Comparison of ENCODE assay signal across 8 cellular contexts in the genomic region with DNA sequence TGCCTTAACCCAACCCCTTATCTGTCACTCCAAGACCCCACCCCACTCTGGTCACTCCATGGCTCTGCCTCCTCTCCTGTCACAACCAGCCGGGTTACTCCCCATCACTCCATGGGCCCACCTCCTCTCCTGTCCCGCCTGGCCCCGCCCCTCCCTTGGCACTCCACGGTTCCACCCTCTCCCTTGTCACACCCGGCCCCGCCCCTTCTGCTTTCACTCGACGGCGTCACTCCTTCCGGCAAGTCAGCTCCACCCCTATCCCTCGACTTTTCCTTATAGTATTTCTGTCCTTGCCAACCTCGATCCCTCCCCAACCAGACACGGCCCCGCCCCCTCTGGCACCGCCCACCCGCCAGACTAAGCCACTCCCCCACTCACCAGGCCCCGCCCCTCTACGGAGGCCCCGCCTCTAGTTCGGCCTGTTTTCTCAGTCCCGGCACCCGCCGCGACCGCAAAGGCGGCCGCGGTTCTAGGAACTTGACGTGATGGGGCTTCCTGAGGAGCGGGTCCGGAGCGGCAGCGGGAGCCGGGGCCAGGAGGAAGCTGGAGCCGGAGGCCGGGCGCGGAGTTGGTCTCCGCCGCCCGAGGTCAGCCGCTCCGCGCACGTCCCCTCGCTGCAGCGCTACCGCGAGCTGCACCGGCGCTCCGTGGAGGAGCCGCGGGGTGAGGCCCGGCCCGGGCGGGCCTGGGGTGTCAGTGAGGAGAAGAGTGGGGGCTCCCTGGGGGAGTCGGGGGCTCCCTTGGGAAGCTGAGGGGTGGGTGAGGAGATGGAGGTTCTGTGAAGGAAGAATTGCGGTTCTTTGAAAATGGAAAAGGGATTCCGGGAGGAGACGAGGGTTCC. TPM values are rescaled to one million over a fixed set of nuclear protein-coding genes. Genes with fewer than 3 reads are reported as not detected.
DNase-seq lines count a peak whose midpoint lies in the region; ATAC-seq, FAIRE-seq and TF ChIP-seq lines count a peak whose summit lies in the region.

Gene ACSS2, plus strand, starts transcription at position 452 of the 841 bp plus-strand sequence. Its CDS starts 34 bp downstream, at position 486.

- H3K27me3 ChIP-seq in bronchial epithelial cell (ENCODE audit: control insufficient read depth, insufficient read depth, low read length) (peaks cover 2% of the 10 kb centered on the region), small intestine (ENCODE audit: control insufficient read depth in 2 of 2, insufficient read depth in 2 of 2, low read length in 2 of 2) (no peaks in the 10 kb centered on the region)

- 0 to 1% (median 1%) methylated on average over 60 to 61 of the region's 61 CpGs for WGBS in small intestine, 3 donors

- TF ChIP-seq CTCF in WI38 (IDR thresholded peaks at IDR 0.05; ENCODE audit: low read depth, low read length): no peak
- no peak for TF ChIP-seq CTCF in bronchial epithelial cell (IDR thresholded peaks at IDR 0.05; ENCODE audit: insufficient read depth, low read length, severe bottlenecking)

- no peaks in the 10 kb centered on the region for H3K9me3 ChIP-seq in small intestine (ENCODE audit: control insufficient read depth, low read depth)

- H3K4me1 ChIP-seq in small intestine (ENCODE audit: control insufficient read depth in 2 of 2, insufficient read depth in 1 of 2, low read depth in 1 of 2, low read length in 1 of 2): peaks cover 2 to 7% of the 10 kb centered on the region in 2 donors

- H3K4me3 ChIP-seq in WI38 (ENCODE audit: low read depth, low read length) (peak within 1 kb of the TSS; percentile 72), bronchial epithelial cell (ENCODE audit: low read depth, low read length) (peak within 1 kb of the TSS; percentile 63), small intestine (ENCODE audit: low read depth in 1 of 2, low read length in 2 of 2) (peak within 1 kb of the TSS; percentile 68 to 86)

- FAIRE-seq in bronchial epithelial cell (lab: Jason Lieb, UNC) (no peak), small intestine (lab: Jason Lieb, UNC) (no peak)

- H3K36me3 ChIP-seq in bronchial epithelial cell (ENCODE audit: control insufficient read depth, insufficient read depth, low read length): no peaks in the 10 kb centered on the region
- H3K36me3 ChIP-seq in small intestine (ENCODE audit: control insufficient read depth in 2 of 2, insufficient read depth in 2 of 2, low read length in 2 of 2): no peaks in the 10 kb centered on the region

- peak within 1 kb of the TSS; percentile 89 to 97 for H3K27ac ChIP-seq in small intestine (ENCODE audit: low read depth in 1 of 2, low read length in 1 of 2)

- ATAC-seq in GM18858 (IDR thresholded peaks at IDR 0.05; ENCODE audit: unreplicated experiment): peak; percentile 36
- ATAC-seq in HG03097 (IDR thresholded peaks at IDR 0.05; ENCODE audit: low FRiP score, unreplicated experiment): peak; percentile 53

- peak; percentile 73 for DNase-seq in 8988T
- peak; percentile 97 for DNase-seq in NCI-H2196 treated with DMSO at 0.1 percent for 48 hours (lab: John Stamatoyannopoulos, UW; ENCODE audit: unreplicated experiment)
- peak; percentile 97 for DNase-seq in bronchial epithelial cell (ENCODE audit: low read depth)
- DNase-seq in iPS-NIHi11 (ENCODE audit: low spot score): peak; percentile 91
- no peak for DNase-seq in small intestine

RNA-seq across cellular contexts. Expression of gene ACSS2, which starts in this region (rescaled TPM):
- total RNA-seq in bronchial epithelial cell: 29.7 and 45.1 TPM in 2 replicates
- polyA plus RNA-seq in small intestine: 100 to 1,000 TPM; 146 to 295 (median 176) TPM
